Comparison of ENCODE assay signal across 8 cellular contexts in the genomic region with DNA sequence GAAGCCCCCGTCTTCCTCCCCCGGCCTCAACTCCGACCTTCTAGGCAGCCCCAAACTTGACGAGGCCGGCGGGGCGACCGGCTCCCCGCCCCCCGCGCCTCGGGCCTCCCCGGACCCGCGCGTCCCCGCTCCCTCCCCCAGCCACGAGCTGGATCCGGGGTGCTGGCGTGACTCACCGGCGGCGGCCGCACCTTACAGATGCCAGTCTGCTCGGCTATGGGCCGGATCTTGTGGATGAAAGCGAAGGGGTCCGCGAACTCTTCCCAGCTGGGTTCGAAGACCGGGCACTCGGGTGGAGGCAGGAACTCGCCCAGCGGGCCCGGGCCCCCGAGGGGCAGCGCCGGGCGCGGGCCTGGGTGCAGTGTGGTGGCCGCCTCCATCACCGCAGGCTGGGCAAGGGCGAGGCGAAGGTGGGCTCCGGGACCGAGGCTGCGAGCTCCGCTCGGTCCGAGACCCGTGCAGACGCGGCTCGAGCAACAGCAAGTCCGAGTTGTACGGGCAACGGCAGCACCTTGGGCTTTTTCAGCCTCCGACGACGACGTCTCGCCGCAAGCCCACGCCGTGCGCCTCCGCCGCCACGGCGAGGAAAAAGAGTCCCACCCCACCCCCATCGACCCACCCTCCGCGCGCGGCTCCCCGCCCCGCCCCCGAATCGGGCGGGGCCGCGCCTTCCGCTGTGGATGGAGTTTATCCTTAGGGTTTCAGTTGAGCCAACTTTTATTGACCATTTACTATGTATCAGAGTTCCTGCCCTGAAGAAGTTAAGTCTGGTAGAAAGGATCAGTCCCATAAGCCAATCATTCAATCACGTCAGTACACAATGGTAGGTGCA. TPM values are rescaled to one million over a fixed set of nuclear protein-coding genes. Genes with fewer than 3 reads are reported as not detected.
DNase-seq lines count a peak whose midpoint lies in the region; ATAC-seq and TF ChIP-seq lines count a peak whose summit lies in the region.

A gene (minus strand): TSS at position 496 of the 832 bp plus-strand sequence. CDS start 116 bp downstream, at position 380.

- no peaks in the 10 kb centered on the region for H3K36me3 ChIP-seq in thymus (ENCODE audit: control insufficient read depth, insufficient read depth)

- H3K4me3 ChIP-seq in thymus (ENCODE audit: low read length): peak within 1 kb of the TSS; percentile 95

- peaks cover 18% of the 10 kb centered on the region for H3K27me3 Mint-ChIP-seq in activated naive CD8-positive, alpha-beta T cell treated with anti-CD3 and anti-CD28 coated beads for 36 hours

- no peak for TF ChIP-seq RAD21 in Ishikawa (IDR thresholded peaks at IDR 0.05; ENCODE audit: low read depth)

- H3K9me3 ChIP-seq in thymus (ENCODE audit: control insufficient read depth): no peaks in the 10 kb centered on the region

- TF ChIP-seq EP300 in Ishikawa (IDR thresholded peaks at IDR 0.05; ENCODE audit: borderline replicate concordance): no peak

- peaks cover 1% of the 10 kb centered on the region for H3K36me3 Mint-ChIP-seq in activated naive CD8-positive, alpha-beta T cell treated with anti-CD3 and anti-CD28 coated beads for 36 hours

- TF ChIP-seq CTCF in omental fat pad (IDR thresholded peaks at IDR 0.05): no peak

- no peaks in the 10 kb centered on the region for H3K9me3 Mint-ChIP-seq in activated naive CD8-positive, alpha-beta T cell treated with anti-CD3 and anti-CD28 coated beads for 36 hours

- 1% methylated on average over 84 of the region's 84 CpGs for WGBS in thymus

- DNase-seq in COLO829 (ENCODE audit: low spot score) (peak; percentile 62), SW480 (ENCODE audit: low spot score) (peak; percentile 69), head of caudate nucleus (peak; percentile 11 to 83 (median 68)), omental fat pad (ENCODE audit: low spot score) (peak; percentile 25), NK-92 (lab: John Stamatoyannopoulos, UW; ENCODE audit: unreplicated experiment) (no peak)
- peak; percentile 80 for DNase-seq in activated naive CD8-positive, alpha-beta T cell treated with anti-CD3 and anti-CD28 coated beads for 36 hours

- intact Hi-C loops in head of caudate nucleus (cut with DNase I): no loop called here

- H3K27ac Mint-ChIP-seq in activated naive CD8-positive, alpha-beta T cell treated with anti-CD3 and anti-CD28 coated beads for 36 hours: peak within 1 kb of the TSS; percentile 71

- peaks cover 13% of the 10 kb centered on the region for H3K4me1 ChIP-seq in thymus (ENCODE audit: control insufficient read depth, insufficient read depth, low read length)

- peak within 1 kb of the TSS; percentile 33 for H3K27ac ChIP-seq in thymus (ENCODE audit: low read depth)

- ATAC-seq in omental fat pad (ENCODE audit: low FRiP score): peak; percentile 49

- peak within 1 kb of the TSS; percentile 88 for H3K4me3 Mint-ChIP-seq in activated naive CD8-positive, alpha-beta T cell treated with anti-CD3 and anti-CD28 coated beads for 36 hours

- peaks cover 6% of the 10 kb centered on the region for H3K27me3 ChIP-seq in thymus (ENCODE audit: control insufficient read depth, insufficient read depth)

- H3K4me1 Mint-ChIP-seq in activated naive CD8-positive, alpha-beta T cell treated with anti-CD3 and anti-CD28 coated beads for 36 hours: peaks cover 45% of the 10 kb centered on the region

TF ChIP-seq in Ishikawa, 13 proteins besides CTCF, POLR2A, EP300 and RAD21:
- no peak for TF ChIP-seq FOXM1 (IDR thresholded peaks at IDR 0.05; ENCODE audit: borderline replicate concordance, low read depth)
- TF ChIP-seq CEBPB (IDR thresholded peaks at IDR 0.05): no peak
- peak; percentile 90 for TF ChIP-seq TAF1 (IDR thresholded peaks at IDR 0.05; ENCODE audit: low read depth)
- peak; percentile 36; the same call in 1 of the 2 replicates for TF ChIP-seq ZBTB7A (IDR thresholded peaks at IDR 0.05; ENCODE audit: low read depth)
- TF ChIP-seq, protein P1, sequence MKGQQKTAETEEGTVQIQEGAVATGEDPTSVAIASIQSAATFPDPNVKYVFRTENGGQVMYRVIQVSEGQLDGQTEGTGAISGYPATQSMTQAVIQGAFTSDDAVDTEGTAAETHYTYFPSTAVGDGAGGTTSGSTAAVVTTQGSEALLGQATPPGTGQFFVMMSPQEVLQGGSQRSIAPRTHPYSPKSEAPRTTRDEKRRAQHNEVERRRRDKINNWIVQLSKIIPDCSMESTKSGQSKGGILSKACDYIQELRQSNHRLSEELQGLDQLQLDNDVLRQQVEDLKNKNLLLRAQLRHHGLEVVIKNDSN (IDR thresholded peaks at IDR 0.05): peak; percentile 40; the same call in 1 of the 2 replicates
- TF ChIP-seq, protein P2, sequence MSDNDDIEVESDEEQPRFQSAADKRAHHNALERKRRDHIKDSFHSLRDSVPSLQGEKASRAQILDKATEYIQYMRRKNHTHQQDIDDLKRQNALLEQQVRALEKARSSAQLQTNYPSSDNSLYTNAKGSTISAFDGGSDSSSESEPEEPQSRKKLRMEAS (IDR thresholded peaks at IDR 0.05): peak; percentile 77
- 0 out of 2 replicates have a peak, but pooled peaks have one; percentile 37 for TF ChIP-seq YY1 (IDR thresholded peaks at IDR 0.05; ENCODE audit: low read depth)
- TF ChIP-seq CREB1 (IDR thresholded peaks at IDR 0.05; ENCODE audit: low read depth): no peak
- TF ChIP-seq, protein P3, sequence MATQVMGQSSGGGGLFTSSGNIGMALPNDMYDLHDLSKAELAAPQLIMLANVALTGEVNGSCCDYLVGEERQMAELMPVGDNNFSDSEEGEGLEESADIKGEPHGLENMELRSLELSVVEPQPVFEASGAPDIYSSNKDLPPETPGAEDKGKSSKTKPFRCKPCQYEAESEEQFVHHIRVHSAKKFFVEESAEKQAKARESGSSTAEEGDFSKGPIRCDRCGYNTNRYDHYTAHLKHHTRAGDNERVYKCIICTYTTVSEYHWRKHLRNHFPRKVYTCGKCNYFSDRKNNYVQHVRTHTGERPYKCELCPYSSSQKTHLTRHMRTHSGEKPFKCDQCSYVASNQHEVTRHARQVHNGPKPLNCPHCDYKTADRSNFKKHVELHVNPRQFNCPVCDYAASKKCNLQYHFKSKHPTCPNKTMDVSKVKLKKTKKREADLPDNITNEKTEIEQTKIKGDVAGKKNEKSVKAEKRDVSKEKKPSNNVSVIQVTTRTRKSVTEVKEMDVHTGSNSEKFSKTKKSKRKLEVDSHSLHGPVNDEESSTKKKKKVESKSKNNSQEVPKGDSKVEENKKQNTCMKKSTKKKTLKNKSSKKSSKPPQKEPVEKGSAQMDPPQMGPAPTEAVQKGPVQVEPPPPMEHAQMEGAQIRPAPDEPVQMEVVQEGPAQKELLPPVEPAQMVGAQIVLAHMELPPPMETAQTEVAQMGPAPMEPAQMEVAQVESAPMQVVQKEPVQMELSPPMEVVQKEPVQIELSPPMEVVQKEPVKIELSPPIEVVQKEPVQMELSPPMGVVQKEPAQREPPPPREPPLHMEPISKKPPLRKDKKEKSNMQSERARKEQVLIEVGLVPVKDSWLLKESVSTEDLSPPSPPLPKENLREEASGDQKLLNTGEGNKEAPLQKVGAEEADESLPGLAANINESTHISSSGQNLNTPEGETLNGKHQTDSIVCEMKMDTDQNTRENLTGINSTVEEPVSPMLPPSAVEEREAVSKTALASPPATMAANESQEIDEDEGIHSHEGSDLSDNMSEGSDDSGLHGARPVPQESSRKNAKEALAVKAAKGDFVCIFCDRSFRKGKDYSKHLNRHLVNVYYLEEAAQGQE (IDR thresholded peaks at IDR 0.05; ENCODE audit: low read depth): no peak

RNA-seq across cellular contexts. Expression of the gene that starts here (rescaled TPM):
- total RNA-seq in activated naive CD8-positive, alpha-beta T cell treated with anti-CD3 and anti-CD28 coated beads for 36 hours: 10 to 100 TPM; 18.3 to 19.3 TPM
- 10 to 100 TPM; 40.8 to 69.7 (median 45.7) TPM for total RNA-seq in omental fat pad
- polyA plus RNA-seq in thymus: 32.0 TPM
